26 cellular contexts compared by ENCODE assay signal in genomic region chr15:73364070-73364469, GRCh38. TPM values are rescaled to one million over a fixed set of nuclear protein-coding genes. Genes with fewer than 3 reads are reported as not detected.
"Had no signal": no experiment of that assay in that cellular context is flagged by ENCODE, and none has a peak within 500 bp of the region (broad histone marks: within the 10 kb centered on the region; RNA-seq: fewer than 3 reads in every experiment).

No MANE protein-coding gene starts in this region.

- H3K9me3 ChIP-seq: MG63, SJSA1 had no signal

- H3K27ac ChIP-seq: SJSA1, SK-N-MC had no signal

- ATAC-seq: HepG2, Panc1, PC-3, Right ventricle myocardium inferior had no signal

- H3K36me3 ChIP-seq: MG63, SJSA1 had no signal

- H3K4me3 ChIP-seq: MG63, SJSA1, SK-N-MC had no signal

- DNase-seq: IMR-90, Karpas-422, KG1, MG63, NCI-H1092, NCI-H1105 treated with DMSO at 0.1 percent for 48 hours, NCI-H1417 treated with DMSO at 0.1 percent for 48 hours, NCI-H146, NCI-H1694 treated with DMSO at 0.1 percent for 48 hours, NCI-H1930, NCI-H2081, NCI-H2107, NCI-H2227 treated with DMSO at 0.1 percent for 48 hours, NCI-H524, NCI-H526 treated with DMSO at 0.1 percent for 48 hours, NCI-H748 treated with DMSO at 0.1 percent for 48 hours, PC-3, SIG-M5 had no signal

- FAIRE-seq: HepG2 had no signal

RNA-seq across cellular contexts. Expression of gene HCN4, which starts 4.7 kb away (rescaled TPM):
- total RNA-seq: HepG2, HT1080, IMR-90, NCI-H460, OCI-LY7, PC-3, SJSA1 had no signal
- polyA plus RNA-seq: HepG2, IMR-90 had no signal
